Comparison of ENCODE assay signal across 23 cellular contexts in the genomic region with DNA sequence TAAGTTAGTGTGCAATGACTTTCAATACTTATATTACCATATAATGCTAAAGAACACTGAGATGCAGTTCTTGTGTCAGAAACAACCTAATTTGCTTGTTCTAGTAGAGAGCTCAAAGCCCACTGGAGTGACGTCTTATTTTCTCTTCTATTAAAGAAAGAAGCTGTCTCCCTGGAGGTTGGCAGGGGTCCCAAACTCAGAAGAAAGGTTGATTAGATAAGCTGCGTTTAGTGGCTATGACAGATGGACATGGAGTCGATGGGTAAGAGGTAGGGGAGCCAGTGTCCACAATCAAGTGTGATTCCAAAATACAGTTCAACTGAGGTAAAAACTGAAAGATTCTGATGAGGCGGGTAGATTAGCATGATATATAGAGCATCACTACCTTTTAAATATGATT.
"Had no signal": no experiment of that assay in that cellular context is flagged by ENCODE, and none has a peak within 500 bp of the region (broad histone marks: within the 10 kb centered on the region; RNA-seq: fewer than 3 reads in every experiment).

No MANE protein-coding gene starts in this region.

- ATAC-seq: activated CD8-positive, alpha-beta T cell treated with anti-CD3 and anti-CD28 coated beads, Interleukin-2, amount 10 ng/mL, durations not matched to agents 7 days and 5 days; activated T-helper 17 cell treated with anti-CD3 and anti-CD28 coated beads, Interleukin-2, amount 50 U/mL, for 72 hours; left lobe of liver; right lobe of liver; stimulated activated effector memory CD8-positive, alpha-beta T cell treated with anti-CD3 and anti-CD28 coated beads, Interleukin-12 subunit alpha, Interleukin-12 subunit beta, amount 100 ng/mL, for 72 hours; stimulated activated naive CD8-positive, alpha-beta T cell treated with anti-CD3 and anti-CD28 coated beads, Interleukin-15, amount 100 ng/mL, for 72 hours had no signal

- DNase-seq: activated CD4-positive, alpha-beta T cell treated with anti-CD3 and anti-CD28 coated beads for 1 hour; activated CD4-positive, alpha-beta T cell treated with anti-CD3 and anti-CD28 coated beads, Interleukin-2, amount 50 U/mL, for 1 hour; activated CD8-positive, alpha-beta T cell treated with anti-CD3 and anti-CD28 coated beads, Interleukin-2, amount 10 ng/mL, durations not matched to agents 7 days and 5 days; activated naive CD4-positive, alpha-beta T cell; activated T-cell treated with anti-CD3 and anti-CD28 coated beads, Interleukin-2, amount 50 U/mL, for 24 hours; adrenal gland; cortex of kidney; immature natural killer cell; naive B cell; occipital lobe; right lobe of liver; stimulated activated CD4-positive, alpha-beta T cell treated with anti-CD3 and anti-CD28 coated beads, Interleukin-1b, Interleukin-23, amount 100 ng/mL, for 48 hours; stimulated activated naive CD8-positive, alpha-beta T cell treated with anti-CD3 and anti-CD28 coated beads, Interleukin-15, amount 100 ng/mL, for 72 hours; WERI-Rb-1 had no signal

- H3K4me3 ChIP-seq: adrenal gland, ascending aorta, lung, right lobe of liver, skin epidermis, tibial nerve had no signal

- H3K27me3 Mint-ChIP-seq: activated naive CD8-positive, alpha-beta T cell; activated T-cell treated with anti-CD3 and anti-CD28 coated beads, Interleukin-2, amount 50 U/mL, for 24 hours; activated T-helper 17 cell treated with anti-CD3 and anti-CD28 coated beads, Interleukin-2, amount 50 U/mL, for 72 hours; naive B cell; stimulated activated naive CD8-positive, alpha-beta T cell treated with anti-CD3 and anti-CD28 coated beads, Interleukin-15, amount 100 ng/mL, for 72 hours had no signal

- H3K9me3 ChIP-seq: adrenal gland, ascending aorta, right lobe of liver, tibial nerve had no signal

- H3K27ac ChIP-seq: adrenal gland, ascending aorta, right lobe of liver, skin epidermis, tibial nerve, WERI-Rb-1 had no signal

- H3K9me3 Mint-ChIP-seq: activated T-cell treated with anti-CD3 and anti-CD28 coated beads, Interleukin-2, amount 50 U/mL, for 24 hours; neural crest cell had no signal

- H3K27ac Mint-ChIP-seq: activated CD8-positive, alpha-beta T cell treated with anti-CD3 and anti-CD28 coated beads, Interleukin-2, amount 10 ng/mL, durations not matched to agents 7 days and 5 days; activated naive CD8-positive, alpha-beta T cell; activated T-cell treated with anti-CD3 and anti-CD28 coated beads, Interleukin-2, amount 50 U/mL, for 24 hours; activated T-helper 17 cell treated with anti-CD3 and anti-CD28 coated beads, Interleukin-2, amount 50 U/mL, for 72 hours; immature natural killer cell; naive B cell; stimulated activated effector memory CD8-positive, alpha-beta T cell treated with anti-CD3 and anti-CD28 coated beads, Interleukin-12 subunit alpha, Interleukin-12 subunit beta, amount 100 ng/mL, for 72 hours; stimulated activated naive CD8-positive, alpha-beta T cell treated with anti-CD3 and anti-CD28 coated beads, Interleukin-15, amount 100 ng/mL, for 72 hours had no signal

- H3K4me1 Mint-ChIP-seq: activated T-helper 17 cell treated with anti-CD3 and anti-CD28 coated beads, Interleukin-2, amount 50 U/mL, for 72 hours; immature natural killer cell; naive B cell; stimulated activated effector memory CD8-positive, alpha-beta T cell treated with anti-CD3 and anti-CD28 coated beads, Interleukin-12 subunit alpha, Interleukin-12 subunit beta, amount 100 ng/mL, for 72 hours; stimulated activated naive CD8-positive, alpha-beta T cell treated with anti-CD3 and anti-CD28 coated beads, Interleukin-15, amount 100 ng/mL, for 72 hours had no signal

- H3K4me3 Mint-ChIP-seq: activated CD8-positive, alpha-beta T cell treated with anti-CD3 and anti-CD28 coated beads, Interleukin-2, amount 10 ng/mL, durations not matched to agents 7 days and 5 days; activated naive CD8-positive, alpha-beta T cell; activated T-cell treated with anti-CD3 and anti-CD28 coated beads, Interleukin-2, amount 50 U/mL, for 24 hours; activated T-helper 17 cell treated with anti-CD3 and anti-CD28 coated beads, Interleukin-2, amount 50 U/mL, for 72 hours; immature natural killer cell; naive B cell; neural crest cell; stimulated activated effector memory CD8-positive, alpha-beta T cell treated with anti-CD3 and anti-CD28 coated beads, Interleukin-12 subunit alpha, Interleukin-12 subunit beta, amount 100 ng/mL, for 72 hours; stimulated activated naive CD8-positive, alpha-beta T cell treated with anti-CD3 and anti-CD28 coated beads, Interleukin-15, amount 100 ng/mL, for 72 hours had no signal

- H3K4me1 ChIP-seq: adrenal gland, ascending aorta, right lobe of liver, tibial nerve had no signal

- H3K36me3 ChIP-seq: adrenal gland, ascending aorta, right lobe of liver, tibial nerve, WERI-Rb-1 had no signal

- H3K36me3 Mint-ChIP-seq: activated naive CD8-positive, alpha-beta T cell; naive B cell; stimulated activated effector memory CD8-positive, alpha-beta T cell treated with anti-CD3 and anti-CD28 coated beads, Interleukin-12 subunit alpha, Interleukin-12 subunit beta, amount 100 ng/mL, for 72 hours had no signal

- H3K27me3 ChIP-seq: adrenal gland, ascending aorta, right lobe of liver, tibial nerve had no signal
